In genomic region chr3:184820525-184820924, GRCh38 we compare ENCODE assay signal across 18 cellular contexts. TPM values are rescaled to one million over a fixed set of nuclear protein-coding genes. Genes with fewer than 3 reads are reported as not detected.
DNase-seq lines count a peak whose midpoint lies in the region; ATAC-seq, FAIRE-seq and TF ChIP-seq lines count a peak whose summit lies in the region.
"Had no signal": no experiment of that assay in that cellular context is flagged by ENCODE, and none has a peak within 500 bp of the region (broad histone marks: within the 10 kb centered on the region; RNA-seq: fewer than 3 reads in every experiment).

No MANE protein-coding gene starts in this region.

- no peaks in the 10 kb centered on the region for H3K27me3 Mint-ChIP-seq in Caco-2 (ENCODE audit: insufficient read depth, unreplicated experiment)
- H3K27me3 Mint-ChIP-seq: CD4-positive, alpha-beta memory T cell had no signal

- TF ChIP-seq CTCF in GM12878 (IDR thresholded peaks at IDR 0.05 in 2 of 3, conservative IDR thresholded peaks at IDR 0.05 in 1 of 3; ENCODE audit: control insufficient read depth in 2 of 3, extremely low read depth in 1 of 3, insufficient read depth in 1 of 3, low read depth in 3 of 3, low read length in 3 of 3) (no peak), gastrocnemius medialis (IDR thresholded peaks at IDR 0.05 in 4 of 5, conservative IDR thresholded peaks at IDR 0.05 in 1 of 5) (no peak), vagina (IDR thresholded peaks at IDR 0.05) (no peak), Caco-2 (IDR thresholded peaks at IDR 0.05; ENCODE audit: insufficient read depth in 1 of 2, low read depth in 1 of 2, low read length in 1 of 2, severe bottlenecking in 1 of 2, unreplicated experiment in 1 of 2) (no peak)

- no peak overlapping the region for H3K27ac Mint-ChIP-seq in Caco-2 (ENCODE audit: unreplicated experiment)

- ATAC-seq in GM12878 (peak; percentile 24; the same call in 1 of the 3 replicates), gastrocnemius medialis (no peak)
- ATAC-seq: A549, HCT116 had no signal

- in situ Hi-C loops in KBM-7 (cut with MboI; ENCODE audit: low pct_unique_long_range_greater_than_20kb, low sequenced_read_pairs) (no loop called here), GM12878 (cut with MboI) (no loop called here), gastrocnemius medialis (cut with MboI; ENCODE audit: low sequenced_read_pairs in 4 of 4) (loop anchor here in 1 of 4 donors (25.0 kb wide), 1 partner anchor 458 kb away; the partner anchor contains the start of genes CLCN2 and POLR2H)

- H4K20me1 ChIP-seq in GM12878 (ENCODE audit: control insufficient read depth, insufficient read depth) = no peaks in the 10 kb centered on the region

- H3K27ac ChIP-seq in GM12878 (ENCODE audit: control insufficient read depth, insufficient read depth) (no peak overlapping the region), gastrocnemius medialis (peak overlapping the region; percentile 89 to 95 (median 90)), vagina (no peak overlapping the region)
- H3K27ac ChIP-seq: A549, C4-2B had no signal

- DNase-seq in KBM-7 (peak; percentile 16), Kasumi-1 (lab: John Stamatoyannopoulos, UW) (peak; percentile 17 to 20), GM12878 (ENCODE audit: low read depth, low spot score) (no peak), gastrocnemius medialis (no peak), OCI-M1 (lab: John Stamatoyannopoulos, UW) (no peak), vagina (ENCODE audit: extremely low spot score in 2 of 2) (no peak), Caco-2 (no peak)
- DNase-seq: BE2C, DMS153, DMS79 treated with DMSO at 0.1 percent for 48 hours, EL had no signal

- no peak overlapping the region for H3K4me3 Mint-ChIP-seq in Caco-2 (ENCODE audit: unreplicated experiment)
- H3K4me3 Mint-ChIP-seq: CD4-positive, alpha-beta memory T cell had no signal

- no peak overlapping the region for H2AFZ ChIP-seq in GM12878 (ENCODE audit: control insufficient read depth, low read depth, low read length)

- RAD21 ChIA-PET in GM12878 (lab: Charles Lee; ENCODE audit: unreplicated experiment) = no interaction called here

- SMC1A ChIA-PET in GM12878 (lab: Charles Lee; ENCODE audit: uncharacterized antibody, unreplicated experiment) = interaction anchor here (0.8 to 1.4 kb wide), 3 partner anchors 11 to 64 kb away, joined by 3 to 4 read pairs (median 3); no protein-coding TSS in a partner anchor

- no peak overlapping the region for H3K4me2 ChIP-seq in GM12878 (ENCODE audit: control insufficient read depth, insufficient read depth)
- H3K4me2 ChIP-seq: A549 had no signal

- POLR2A ChIA-PET in GM12878 (lab: Charles Lee) = no interaction called here
- POLR2A ChIA-PET in Caco-2 (lab: Charles Lee) = interaction anchor here (0.7 kb wide), 1 partner anchor 765 kb away, joined by 3 read pairs; no protein-coding TSS in a partner anchor

- TF ChIP-seq EP300 in GM12878 (IDR thresholded peaks at IDR 0.05; ENCODE audit: borderline replicate concordance in 1 of 2, control insufficient read depth in 1 of 2, low read depth in 2 of 2, low read length in 2 of 2) = no peak

- CTCF ChIA-PET in GM12878 (lab: Yijun Ruan, JAX) = interaction anchor here (0.6 to 1.5 kb wide), 2 partner anchors 16 to 1597 kb away, joined by 3 to 4 read pairs; no protein-coding TSS in a partner anchor
- CTCF ChIA-PET in Caco-2 (lab: Charles Lee) = no interaction called here

- H3K36me3 ChIP-seq in GM12878 (ENCODE audit: control insufficient read depth in 2 of 2, insufficient read depth in 2 of 2, low read length in 1 of 2) (no peaks in the 10 kb centered on the region), gastrocnemius medialis (peaks cover 0 to 3% of the 10 kb centered on the region in 2 donors), vagina (no peaks in the 10 kb centered on the region), Caco-2 (ENCODE audit: control insufficient read depth, insufficient read depth, low read length) (no peaks in the 10 kb centered on the region)
- H3K36me3 ChIP-seq: BE2C had no signal

- H3K4me3 ChIP-seq in GM12878 (no peak overlapping the region), gastrocnemius medialis (no peak overlapping the region), vagina (no peak overlapping the region), Caco-2 (ENCODE audit: low read depth, low read length) (no peak overlapping the region)
- H3K4me3 ChIP-seq: A549 had no signal

- H3K9me3 Mint-ChIP-seq in Caco-2 (ENCODE audit: unreplicated experiment) = no peaks in the 10 kb centered on the region
- H3K9me3 Mint-ChIP-seq: CD4-positive, alpha-beta memory T cell had no signal

- intact Hi-C loops in GM12878 (cut with micrococcal nuclease; ENCODE audit: unreplicated experiment) = no loop called here
- intact Hi-C loops in gastrocnemius medialis (cut with DNase I; ENCODE audit: low total_unique reads) = no loop called here
- intact Hi-C loops in vagina (cut with DNase I) = no loop called here
- intact Hi-C loops in Caco-2 (cut with micrococcal nuclease; ENCODE audit: unreplicated experiment) = no loop called here

- H3K9me3 ChIP-seq in GM12878 (replicated peaks; ENCODE audit: control insufficient read depth, insufficient read depth, low read length) (no peaks in the 10 kb centered on the region), gastrocnemius medialis (no peaks in the 10 kb centered on the region), vagina (no peaks in the 10 kb centered on the region), Caco-2 (no peaks in the 10 kb centered on the region)
- H3K9me3 ChIP-seq: A549, BE2C had no signal

- BruUV-seq in GM12878 (replicated peaks; lab: Mats Ljungman, UMichigan) = no TSS peak
- BruUV-seq in Caco-2 (replicated peaks; lab: Mats Ljungman, UMichigan) = no TSS peak

- H3K4me1 ChIP-seq in GM12878 (ENCODE audit: control insufficient read depth, insufficient read depth, low read length) (no peaks in the 10 kb centered on the region), gastrocnemius medialis (peaks cover 79 to 88% of the 10 kb centered on the region in 2 donors), vagina (no peaks in the 10 kb centered on the region), Caco-2 (no peaks in the 10 kb centered on the region; the same call in 1 of the 2 replicates)
- H3K4me1 ChIP-seq: A549, BE2C had no signal

- TF ChIP-seq POLR2A in GM12878 (IDR thresholded peaks at IDR 0.05; ENCODE audit: low read depth, low read length) (no peak), gastrocnemius medialis (IDR thresholded peaks at IDR 0.05) (no peak), vagina (IDR thresholded peaks at IDR 0.05) (no peak)

- no peak overlapping the region for H3K9ac ChIP-seq in GM12878 (ENCODE audit: control insufficient read depth, insufficient read depth, low read length)

- FAIRE-seq in GM12878 (lab: Jason Lieb, UNC) = no peak
- FAIRE-seq: A549, D721Med, G401.6, GM19239 had no signal

- TF ChIP-seq RAD21 in GM12878 (IDR thresholded peaks at IDR 0.05; ENCODE audit: insufficient read depth, low read depth, low read length) = no peak

- no peaks in the 10 kb centered on the region for H3K4me1 Mint-ChIP-seq in Caco-2 (ENCODE audit: low read depth, unreplicated experiment)

- no peaks in the 10 kb centered on the region for H3K79me2 ChIP-seq in GM12878 (ENCODE audit: control insufficient read depth, insufficient read depth, low read length)

- no peaks in the 10 kb centered on the region for H3K36me3 Mint-ChIP-seq in Caco-2 (ENCODE audit: insufficient read depth, unreplicated experiment)

- H3K27me3 ChIP-seq in GM12878 (replicated peaks in 1 of 2; ENCODE audit: control insufficient read depth in 2 of 2, insufficient read depth in 2 of 2, low read length in 1 of 2) (no peaks in the 10 kb centered on the region), gastrocnemius medialis (no peaks in the 10 kb centered on the region), vagina (no peaks in the 10 kb centered on the region), Caco-2 (replicated peaks; ENCODE audit: control insufficient read depth, insufficient read depth, low read length) (no peaks in the 10 kb centered on the region)
- H3K27me3 ChIP-seq: BE2C had no signal

TF ChIP-seq in GM12878, 131 proteins besides CTCF, POLR2A, EP300 and RAD21:
- TF ChIP-seq WRNIP1 (IDR thresholded peaks at IDR 0.05; ENCODE audit: borderline replicate concordance, low read depth, low read length) = no peak
- TF ChIP-seq MTA2 (IDR thresholded peaks at IDR 0.05; ENCODE audit: low read depth) = 0 out of 2 replicates have a peak, but pooled peaks have one; percentile 12
- TF ChIP-seq SMAD1 (IDR thresholded peaks at IDR 0.05; ENCODE audit: low read depth, partially characterized antibody) = no peak
- no peak for TF ChIP-seq PAX8 (IDR thresholded peaks at IDR 0.05)
- no peak for TF ChIP-seq JUNB (IDR thresholded peaks at IDR 0.05)
- peak; percentile 31; the same call in 1 of the 2 replicates for TF ChIP-seq NR2F1 (conservative IDR thresholded peaks at IDR 0.05)
- TF ChIP-seq TCF12 (IDR thresholded peaks at IDR 0.05; ENCODE audit: low read depth, low read length) = no peak
- no peak for TF ChIP-seq YBX1 (IDR thresholded peaks at IDR 0.05)
- 0 out of 2 replicates have a peak, but pooled peaks have one; percentile 12 for TF ChIP-seq IKZF1 (conservative IDR thresholded peaks at IDR 0.05)
- TF ChIP-seq HDAC6 (IDR thresholded peaks at IDR 0.05; ENCODE audit: unreplicated experiment) = no peak
- TF ChIP-seq CHD2 (IDR thresholded peaks at IDR 0.05; ENCODE audit: borderline replicate concordance, low read depth, low read length) = no peak
- 0 out of 4 replicates have a peak, but pooled peaks of 1 of the 2 experiments have one; percentile 10 for TF ChIP-seq IKZF2 (IDR thresholded peaks at IDR 0.05)
- TF ChIP-seq POLR2AphosphoS5 (IDR thresholded peaks at IDR 0.05; ENCODE audit: low read length) = no peak

RNA-seq across cellular contexts. Expression of gene VPS8, which starts 8.6 kb away (rescaled TPM):
- 402 and 419 TPM in 2 replicates for total RNA-seq in GM12878 (2013; cell fraction: nucleolus; rRNA removed)
- total RNA-seq in GM12878 (2014; rRNA removed) (23.2 and 35.9 TPM in 2 replicates), GM12878 (2014; rRNA removed; fragmentation: Illumina TruSeq; extraction: Trizol) (34.7 and 35.5 TPM in 2 replicates), GM12878 (2021) (27.6 and 29.3 TPM in 2 replicates), gastrocnemius medialis (10 to 100 TPM; 37.2 to 64.1 (median 51.2) TPM), vagina (52.3 TPM), Caco-2 (2022) (41.7 and 44.7 TPM in 2 replicates)
- 11.3 TPM for polyA plus RNA-seq in GM12878 (2011; ENCODE audit: low read depth)
- polyA plus RNA-seq in GM12878 (2011; rRNA removed) (32.7 and 50.5 TPM in 2 replicates), GM12878 (2014; fragmentation: Illumina TruSeq; extraction: Trizol) (18.4 and 24.1 TPM in 2 replicates), GM12878 (2014; fragmentation: Nextera tagmentation; extraction: Ambion mirVana) (10 to 100 TPM in 1 of 2 experiments, 1 to 10 TPM in 1; 8.9 to 11.4 TPM), GM12878 (2014; rRNA removed) (14.5 and 17.5 TPM in 2 replicates), GM12878 (2016; fragmentation: Nextera tagmentation; extraction: Ambion mirVana) (10 to 100 TPM; 18.7 to 23.9 TPM)
- 11.0 and 12.0 TPM in 2 replicates for polyA plus RNA-seq in GM12878 (2011; cell fraction: cytosol; rRNA removed)
- 72.5 and 77.4 TPM in 2 replicates for polyA plus RNA-seq in GM12878 (2011; cell fraction: nucleus; rRNA removed)
- 12.1 and 13.5 TPM in 2 replicates for polyA plus RNA-seq in GM12878 (2012)
- polyA minus RNA-seq in GM12878 (2011; rRNA and poly(A)+ RNA removed) = 72.2 and 93.0 TPM in 2 replicates
- 13.5 and 15.2 TPM in 2 replicates for polyA minus RNA-seq in GM12878 (2011; cell fraction: cytosol; rRNA and poly(A)+ RNA removed)
- polyA minus RNA-seq in GM12878 (2011; cell fraction: nucleus; rRNA and poly(A)+ RNA removed) = 135 and 225 TPM in 2 replicates

Comparison
In these comparisons a context has a peak if more than half of its experiments do, and no peak if none do; other contexts are left out.
1. DNase-seq: peak in KBM-7 (single experiment) and Kasumi-1 (2 of 2); none in GM12878 (single experiment), gastrocnemius medialis (0 of 2), OCI-M1 (single experiment), vagina (0 of 2) and Caco-2 (0 of 2).
2. H3K27ac ChIP-seq: peak in gastrocnemius medialis (4 of 4); none in GM12878 (single experiment) and vagina (single experiment).